Comparison of ENCODE assay signal across 8 cellular contexts in the genomic region with DNA sequence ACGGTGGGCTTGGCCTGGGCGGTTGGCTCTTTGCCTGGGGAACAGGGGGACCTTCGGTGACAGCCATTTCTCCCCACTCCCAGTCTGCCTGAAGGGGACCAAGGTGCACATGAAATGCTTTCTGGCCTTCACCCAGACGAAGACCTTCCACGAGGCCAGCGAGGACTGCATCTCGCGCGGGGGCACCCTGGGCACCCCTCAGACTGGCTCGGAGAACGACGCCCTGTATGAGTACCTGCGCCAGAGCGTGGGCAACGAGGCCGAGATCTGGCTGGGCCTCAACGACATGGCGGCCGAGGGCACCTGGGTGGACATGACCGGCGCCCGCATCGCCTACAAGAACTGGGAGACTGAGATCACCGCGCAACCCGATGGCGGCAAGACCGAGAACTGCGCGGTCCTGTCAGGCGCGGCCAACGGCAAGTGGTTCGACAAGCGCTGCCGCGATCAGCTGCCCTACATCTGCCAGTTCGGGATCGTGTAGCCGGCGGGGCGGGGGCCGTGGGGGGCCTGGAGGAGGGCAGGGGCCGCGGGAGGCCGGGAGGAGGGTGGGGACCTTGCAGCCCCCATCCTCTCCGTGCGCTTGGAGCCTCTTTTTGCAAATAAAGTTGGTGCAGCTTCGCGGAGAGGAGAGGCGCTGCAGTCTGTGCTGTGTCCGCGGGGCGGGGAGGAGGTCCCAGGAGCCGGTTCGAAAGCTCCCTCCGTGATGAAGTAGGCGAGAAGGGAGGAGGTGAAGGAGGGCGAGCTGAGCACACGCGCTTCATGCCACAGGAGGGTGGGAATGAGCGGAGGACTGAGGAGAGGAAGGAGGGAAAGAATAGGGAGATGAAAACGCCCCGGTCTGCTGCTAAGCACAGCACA. TPM values are rescaled to one million over a fixed set of nuclear protein-coding genes. Genes with fewer than 3 reads are reported as not detected.
A peak's percentile ranks its signal among the peaks of the same experiment; 100 is the strongest.
DNase-seq lines count a peak whose midpoint lies in the region; ATAC-seq and TF ChIP-seq lines count a peak whose summit lies in the region.

No MANE protein-coding gene starts in this region.

- ATAC-seq in thoracic aorta (ENCODE audit: insufficient number of reproducible peaks, low FRiP score, low read depth), result no peak
- ATAC-seq in HG03571 (IDR thresholded peaks at IDR 0.05; ENCODE audit: unreplicated experiment), result no peak
- ATAC-seq in GM18502 (IDR thresholded peaks at IDR 0.05; ENCODE audit: poor library complexity, unreplicated experiment), result no peak

- H3K36me3 ChIP-seq in A673 (ENCODE audit: insufficient read depth, low read length, poor library complexity, severe bottlenecking) (no peaks in the 10 kb centered on the region), NT2/D1 (ENCODE audit: insufficient read depth, insufficient read length, low read length) (no peaks in the 10 kb centered on the region), duodenal mucosa (ENCODE audit: control insufficient read depth in 1 of 2, insufficient read depth in 2 of 2, low read length in 2 of 2) (no peaks in the 10 kb centered on the region), thoracic aorta (no peaks in the 10 kb centered on the region)

- H3K27ac ChIP-seq in A673 (ENCODE audit: low read depth, low read length, poor library complexity, severe bottlenecking) (no peak overlapping the region), duodenal mucosa (ENCODE audit: low read depth, low read length) (no peak overlapping the region), thoracic aorta (no peak overlapping the region)

- intact Hi-C loops in A673 (cut with micrococcal nuclease; ENCODE audit: unreplicated experiment), result loop anchor here (5.0 to 10.0 kb wide), 3 partner anchors 498 to 1169 kb away; a partner anchor contains a TSS

- POLR2A ChIA-PET in A673 (lab: Charles Lee; ENCODE audit: low non-redundant PET), result no interaction called here

- H3K9me3 ChIP-seq in A673 (ENCODE audit: low read depth, low read length, poor library complexity, severe bottlenecking), result no peaks in the 10 kb centered on the region
- H3K9me3 ChIP-seq in NT2/D1 (ENCODE audit: insufficient read depth, low read length), result no peaks in the 10 kb centered on the region
- H3K9me3 ChIP-seq in duodenal mucosa (ENCODE audit: control insufficient read depth in 1 of 2, low read length in 2 of 2), result no peaks in the 10 kb centered on the region
- no peaks in the 10 kb centered on the region for H3K9me3 ChIP-seq in thoracic aorta

- DNase-seq in A673 (ENCODE audit: low spot score), result peak; percentile 16
- DNase-seq in NT2/D1 (ENCODE audit: low read depth, low spot score), result no peak
- DNase-seq in midbrain (lab: John Stamatoyannopoulos, UW), result peak; percentile 11
- no peak for DNase-seq in thoracic aorta (ENCODE audit: low spot score)
- DNase-seq in DMS153 treated with DMSO at 0.1 percent for 48 hours (lab: John Stamatoyannopoulos, UW; ENCODE audit: unreplicated experiment), result no peak

- CTCF ChIA-PET in A673 (lab: Charles Lee), result interaction anchor here (0.6 kb wide), 1 partner anchor 961 kb away, joined by 5 read pairs; no protein-coding TSS in a partner anchor

- H3K27me3 ChIP-seq in A673 (replicated peaks; ENCODE audit: insufficient read depth, low read depth, low read length, poor library complexity) (no peaks in the 10 kb centered on the region), NT2/D1 (ENCODE audit: insufficient read depth, insufficient read length) (peaks cover 34% of the 10 kb centered on the region), duodenal mucosa (ENCODE audit: control insufficient read depth in 1 of 2, insufficient read depth in 2 of 2, low read length in 2 of 2) (peaks cover 7 to 14% of the 10 kb centered on the region in 2 donors), thoracic aorta (replicated peaks; ENCODE audit: insufficient read depth) (no peaks in the 10 kb centered on the region)

- H3K9ac ChIP-seq in NT2/D1 (ENCODE audit: insufficient read length, low read depth) (peak overlapping the region; percentile 13), duodenal mucosa (ENCODE audit: low read depth in 1 of 2, low read length in 2 of 2) (peak overlapping the region in 1 of 2 donors; percentile 3)

- BruUV-seq in A673 (replicated peaks; lab: Mats Ljungman, UMichigan), result no TSS peak

- TF ChIP-seq CTCF in A673 (conservative IDR thresholded peaks at IDR 0.05; ENCODE audit: low read depth, low read length), result no peak
- TF ChIP-seq CTCF in thoracic aorta (IDR thresholded peaks at IDR 0.05), result peak; percentile 25

- no peaks in the 10 kb centered on the region for H3K4me1 ChIP-seq in A673 (ENCODE audit: insufficient read depth, low read length, poor library complexity, severe bottlenecking)
- H3K4me1 ChIP-seq in NT2/D1 (ENCODE audit: insufficient read depth, insufficient read length), result peaks cover 6% of the 10 kb centered on the region
- peaks cover 12 to 24% of the 10 kb centered on the region in 2 donors for H3K4me1 ChIP-seq in duodenal mucosa (ENCODE audit: control insufficient read depth in 1 of 2, insufficient read depth in 2 of 2, low read length in 2 of 2)
- H3K4me1 ChIP-seq in thoracic aorta (ENCODE audit: control insufficient read depth in 1 of 2, low read depth in 2 of 2), result peaks cover 4 to 27% of the 10 kb centered on the region in 2 donors

- H3K4me3 ChIP-seq in A673 (ENCODE audit: low read depth, low read length, poor library complexity, severe bottlenecking), result no peak overlapping the region
- no peak overlapping the region for H3K4me3 ChIP-seq in NT2/D1 (ENCODE audit: insufficient read length, low read depth)
- peak overlapping the region; percentile 47 to 50 for H3K4me3 ChIP-seq in duodenal mucosa (ENCODE audit: low read depth in 1 of 2, low read length in 2 of 2)
- peak overlapping the region; percentile 71 for H3K4me3 ChIP-seq in thoracic aorta

RNA-seq across cellular contexts. Expression of a gene that starts 9.6 kb away (rescaled TPM):
- total RNA-seq in A673 (2021), result 0.81 and 1.0 TPM in 2 replicates
- 100 to 1,000 TPM in 1 of 2 donors, 10 to 100 TPM in 1; 96.6 to 202 TPM for total RNA-seq in thoracic aorta

RNA-seq across cellular contexts. Expression of a gene that starts 59.6 kb away (rescaled TPM):
- total RNA-seq in A673 (2021) (47.4 and 57.3 TPM in 2 replicates), thoracic aorta (10 to 100 TPM; 43.3 to 45.9 TPM)

RNA-seq across cellular contexts. Expression of a gene that starts 59.7 kb away (rescaled TPM):
- total RNA-seq in A673 (2021) (94.7 and 95.2 TPM in 2 replicates), thoracic aorta (10 to 100 TPM; 70.8 to 72.3 TPM)

Comparison
In these comparisons a context has a peak if more than half of its experiments do, and no peak if none do; other contexts are left out.
1. DNase-seq: peak in A673 (single experiment) and midbrain (single experiment); none in NT2/D1 (single experiment), thoracic aorta (single experiment) and DMS153 treated with DMSO at 0.1 percent for 48 hours (single experiment).
2. H3K4me3 ChIP-seq: peak in duodenal mucosa (2 of 2) and thoracic aorta (single experiment); none in A673 (single experiment) and NT2/D1 (single experiment).
3. RNA of a gene that starts 9.6 kb away (total RNA-seq): 96.6 to 202 TPM in thoracic aorta; 0.81 to 1.0 TPM in A673; every median in the first group is over 10 times any median in the second.